ENCODE assay signal across 8 cellular contexts in the genomic region with DNA sequence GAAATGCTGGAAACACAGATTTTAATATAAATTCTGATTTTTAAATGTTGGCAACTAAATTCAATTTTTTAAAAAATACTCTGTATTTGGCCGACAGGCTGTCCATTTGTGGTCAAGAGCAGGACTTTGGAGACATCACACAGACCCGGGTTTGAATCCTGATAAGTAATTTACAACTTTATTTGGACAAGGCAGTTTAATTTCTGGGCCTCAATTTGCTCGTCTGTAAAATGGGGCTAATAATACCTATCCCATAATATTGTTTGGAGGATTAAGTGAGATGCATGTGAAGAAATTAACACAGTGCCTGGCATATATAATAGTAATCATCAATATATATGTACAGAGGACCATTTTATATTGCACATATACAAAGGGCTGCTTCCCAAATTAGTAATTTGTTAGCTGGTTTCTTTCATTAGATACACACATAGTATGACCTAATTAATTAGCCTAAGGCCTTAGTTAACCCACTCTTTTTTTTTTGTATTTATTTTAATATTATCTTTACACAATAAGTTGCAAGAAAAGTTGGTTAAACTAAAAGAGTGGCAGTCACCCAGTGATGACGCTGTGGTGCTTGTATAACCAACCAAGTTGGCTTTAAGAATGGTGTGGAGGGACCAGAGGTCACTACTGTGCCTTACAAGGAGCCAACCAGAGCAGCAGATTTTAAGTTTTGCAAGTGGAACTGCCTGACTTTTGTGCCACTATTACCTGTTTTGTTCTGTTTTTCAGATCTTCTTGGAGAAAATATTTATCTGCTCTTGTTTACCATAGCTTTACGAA. TPM values are rescaled to one million over a fixed set of nuclear protein-coding genes. Genes with fewer than 3 reads are reported as not detected.
A peak's percentile ranks its signal among the peaks of the same experiment; 100 is the strongest.
DNase-seq lines count a peak whose midpoint lies in the region; ATAC-seq and TF ChIP-seq lines count a peak whose summit lies in the region.

No MANE protein-coding gene starts in this region.

- intact Hi-C loops in IMR-90 (cut with micrococcal nuclease) = loop anchor here (1.0 to 2.0 kb wide), 2 partner anchors 89 to 115 kb away; a partner anchor contains a TSS

- peak overlapping the region; percentile 44; the same call in 1 of the 2 replicates for H2BK120ac ChIP-seq in IMR-90 (ENCODE audit: low read depth, low read length)

- no peak overlapping the region for H2AK5ac ChIP-seq in IMR-90 (ENCODE audit: low read depth, low read length)

- ATAC-seq in GM18867 (IDR thresholded peaks at IDR 0.05; ENCODE audit: unreplicated experiment) (peak; percentile 40), IMR-90 (ENCODE audit: low read depth) (no peak)

- no peaks in the 10 kb centered on the region; the same call in 1 of the 2 replicates for H3K9me3 ChIP-seq in AG04450 (ENCODE audit: control insufficient read depth, insufficient read depth, low read length)
- no peaks in the 10 kb centered on the region for H3K9me3 ChIP-seq in IMR-90 (ENCODE audit: control insufficient read depth, insufficient read depth, low read length)
- H3K9me3 ChIP-seq in stomach smooth muscle (ENCODE audit: control insufficient read depth in 2 of 2, low read length in 2 of 2) = no peaks in the 10 kb centered on the region

- peak overlapping the region; percentile 62 for H3K4me2 ChIP-seq in IMR-90 (ENCODE audit: low read depth, low read length)

- H3K9ac ChIP-seq in IMR-90 (ENCODE audit: low read depth, low read length) (peak overlapping the region; percentile 95), stomach smooth muscle (ENCODE audit: low read length in 2 of 2) (peak overlapping the region; percentile 97 to 99)

- BruUV-seq in IMR-90 (replicated peaks; lab: Mats Ljungman, UMichigan) = no TSS peak

- no peaks in the 10 kb centered on the region for H4K20me1 ChIP-seq in IMR-90 (ENCODE audit: insufficient read depth, low read length)

- DNase-seq in AG04450 (ENCODE audit: low read depth, low spot score) = no peak
- peak; percentile 5 for DNase-seq in IMR-90
- no peak for DNase-seq in immature natural killer cell
- DNase-seq in GF-D8 (lab: John Stamatoyannopoulos, UW) = no peak
- no peak for DNase-seq in NCI-H1048 (lab: John Stamatoyannopoulos, UW)

- peak overlapping the region; percentile 42 for H4K91ac ChIP-seq in IMR-90 (ENCODE audit: insufficient read depth, low read depth, low read length)

- H2BK15ac ChIP-seq in IMR-90 (ENCODE audit: low read depth, low read length) = no peak overlapping the region

- H3K36me3 Mint-ChIP-seq in activated naive CD8-positive, alpha-beta T cell = peaks cover 5% of the 10 kb centered on the region
- H3K36me3 Mint-ChIP-seq in immature natural killer cell = peaks cover 7 to 9% (median 7%) of the 10 kb centered on the region in 3 donors

- H3K9me1 ChIP-seq in IMR-90 (ENCODE audit: insufficient read depth, low read length) = no peaks in the 10 kb centered on the region

- no peak for TF ChIP-seq POLR2A in IMR-90 (IDR thresholded peaks at IDR 0.05; ENCODE audit: low read depth, low read length)

- peak overlapping the region; percentile 81; the same call in 1 of the 2 replicates for H3K18ac ChIP-seq in IMR-90 (ENCODE audit: low read depth, low read length)

- peak overlapping the region; percentile 83 for H4K5ac ChIP-seq in IMR-90 (ENCODE audit: low read depth, low read length)

- dilution Hi-C loops in IMR-90 (cut with HindIII; ENCODE audit: low sequenced_read_pairs, unreplicated experiment) = no loop called here

- peaks cover 2% of the 10 kb centered on the region; the same call in 1 of the 2 replicates for H3K4me1 ChIP-seq in IMR-90 (ENCODE audit: control insufficient read depth, insufficient read depth, low read length)
- peaks cover 7% of the 10 kb centered on the region for H3K4me1 ChIP-seq in stomach smooth muscle (ENCODE audit: control insufficient read depth, insufficient read depth, low read length)

- peaks cover 58% of the 10 kb centered on the region for H3K4me1 Mint-ChIP-seq in activated naive CD8-positive, alpha-beta T cell (ENCODE audit: low read depth)
- H3K4me1 Mint-ChIP-seq in immature natural killer cell = peaks cover 53 to 82% of the 10 kb centered on the region in 2 donors

- peak overlapping the region; percentile 97 for H2AFZ ChIP-seq in IMR-90 (replicated peaks; ENCODE audit: low read length, poor library complexity)

- H3K27me3 ChIP-seq in AG04450 (ENCODE audit: control insufficient read depth, insufficient read depth, low read length) = no peaks in the 10 kb centered on the region
- H3K27me3 ChIP-seq in IMR-90 (ENCODE audit: control insufficient read depth, insufficient read depth, low read length) = no peaks in the 10 kb centered on the region
- no peaks in the 10 kb centered on the region for H3K27me3 ChIP-seq in stomach smooth muscle (ENCODE audit: control insufficient read depth in 1 of 2, insufficient read depth in 2 of 2, low read length in 2 of 2)

- POLR2A ChIA-PET in AG04450 (lab: Yijun Ruan, JAX) (interaction anchor here (0.8 to 1.7 kb wide), 7 partner anchors 8 to 123 kb away, joined by 3 to 9 read pairs (median 5); a partner anchor contains a TSS), IMR-90 (lab: Charles Lee; ENCODE audit: unreplicated experiment) (interaction anchor here (0.6 kb wide), 1 partner anchor 52 kb away, joined by 4 read pairs; no protein-coding TSS in a partner anchor)

- H3K14ac ChIP-seq in IMR-90 (replicated peaks; ENCODE audit: low read depth, low read length) = peak overlapping the region; percentile 73

- peak overlapping the region; percentile 92 for H3K4me3 ChIP-seq in AG04450 (ENCODE audit: low read depth, low read length)
- peak overlapping the region; percentile 71 for H3K4me3 ChIP-seq in IMR-90 (ENCODE audit: insufficient read depth, low read depth, low read length)
- H3K4me3 ChIP-seq in stomach smooth muscle (ENCODE audit: low read length in 2 of 2) = peak overlapping the region; percentile 97 to 100

- H4K8ac ChIP-seq in IMR-90 (ENCODE audit: low read depth in 2 of 2, low read length in 2 of 2) = peak overlapping the region; percentile 89 to 99

- H3K79me1 ChIP-seq in IMR-90 (ENCODE audit: low read depth in 1 of 2, low read length in 2 of 2) = peaks cover 12 to 36% of the 10 kb centered on the region in 2 experiments

- H3K4ac ChIP-seq in IMR-90 (ENCODE audit: low read depth, low read length) = peak overlapping the region; percentile 95

- peak overlapping the region; percentile 56 for H2BK5ac ChIP-seq in IMR-90 (ENCODE audit: low read depth, low read length, poor library complexity, severe bottlenecking)

- H3K27ac ChIP-seq in AG04450 (ENCODE audit: low read depth, low read length) = peak overlapping the region; percentile 91
- H3K27ac ChIP-seq in IMR-90 (ENCODE audit: insufficient read depth, low read length) = peak overlapping the region; percentile 94
- peak overlapping the region; percentile 90 for H3K27ac ChIP-seq in stomach smooth muscle (ENCODE audit: low read length)

- H3K56ac ChIP-seq in IMR-90 (ENCODE audit: extremely low read depth, insufficient read depth, low read length) = peak overlapping the region; percentile 86

- H3K27me3 Mint-ChIP-seq in activated naive CD8-positive, alpha-beta T cell = no peaks in the 10 kb centered on the region
- peaks cover 7 to 11% (median 7%) of the 10 kb centered on the region in 3 donors for H3K27me3 Mint-ChIP-seq in immature natural killer cell (ENCODE audit: low read depth in 3 of 3)

- TF ChIP-seq RAD21 in IMR-90 (IDR thresholded peaks at IDR 0.05; ENCODE audit: low read length) = no peak

- no peaks in the 10 kb centered on the region for H3K9me3 Mint-ChIP-seq in activated naive CD8-positive, alpha-beta T cell (ENCODE audit: low read depth)
- no peaks in the 10 kb centered on the region for H3K9me3 Mint-ChIP-seq in immature natural killer cell

- no peak for TF ChIP-seq CTCF in AG04450 (IDR thresholded peaks at IDR 0.05; ENCODE audit: low read depth, low read length)
- TF ChIP-seq CTCF in IMR-90 (conservative IDR thresholded peaks at IDR 0.05; ENCODE audit: low read depth, low read length) = no peak

- no peaks in the 10 kb centered on the region for H3K36me3 ChIP-seq in IMR-90 (ENCODE audit: control insufficient read depth, insufficient read depth, low read length)
- H3K36me3 ChIP-seq in stomach smooth muscle (ENCODE audit: control insufficient read depth in 2 of 2, insufficient read depth in 2 of 2, low read length in 2 of 2) = peaks cover 0 to 3% of the 10 kb centered on the region in 2 donors

- WGBS in IMR-90 (ENCODE audit: extremely low coverage in 2 of 2, insufficient read length in 1 of 2), 2 experiments = no CpG with 5 or more reads among the region's 5 CpGs

- no peak overlapping the region for H2AK9ac ChIP-seq in IMR-90 (replicated peaks; ENCODE audit: low read depth, low read length, poor library complexity)

- in situ Hi-C loops in IMR-90 (cut with MboI; ENCODE audit: low sequenced_read_pairs) = no loop called here

- CTCF ChIA-PET in AG04450 (lab: Charles Lee) = interaction anchor here (0.6 to 2.7 kb wide), 7 partner anchors 27 to 120 kb away, joined by 3 to 15 read pairs (median 6); no protein-coding TSS in a partner anchor
- CTCF ChIA-PET in IMR-90 (lab: Yijun Ruan, JAX) = interaction anchor here (0.7 kb wide), 1 partner anchor 89 kb away, joined by 4 read pairs; no protein-coding TSS in a partner anchor

- H2BK20ac ChIP-seq in IMR-90 (ENCODE audit: low read depth, low read length) = no peak overlapping the region

- peak overlapping the region; percentile 99 for H3K27ac Mint-ChIP-seq in activated naive CD8-positive, alpha-beta T cell
- H3K27ac Mint-ChIP-seq in immature natural killer cell = peak overlapping the region; percentile 98 to 100 (median 99)

- peak overlapping the region; percentile 33; the same call in 1 of the 2 replicates for H3K23ac ChIP-seq in IMR-90 (ENCODE audit: low read depth, low read length)

- H3K4me3 Mint-ChIP-seq in activated naive CD8-positive, alpha-beta T cell = peak overlapping the region; percentile 98
- H3K4me3 Mint-ChIP-seq in immature natural killer cell = peak overlapping the region; percentile 99 to 100 (median 100)

RNA-seq across cellular contexts. Expression of a gene that starts 0.7 kb away (rescaled TPM):
- 17.5 and 19.6 TPM in 2 replicates for polyA plus RNA-seq in AG04450 (2011; rRNA removed)
- 13.9 and 19.2 TPM in 2 replicates for polyA minus RNA-seq in AG04450 (2011; rRNA and poly(A)+ RNA removed)
- 11.8 and 17.5 TPM in 2 replicates for total RNA-seq in IMR-90 (2012; rRNA removed)
- 8.0 and 9.2 TPM in 2 replicates for polyA plus RNA-seq in IMR-90 (2012; rRNA removed)
- 2.2 and 2.9 TPM in 2 replicates for polyA plus RNA-seq in IMR-90 (2012; cell fraction: cytosol; rRNA removed)
- polyA plus RNA-seq in IMR-90 (2012; cell fraction: nucleus; rRNA removed; ENCODE audit: low replicate concordance) = 2.9 and 29.2 TPM in 2 replicates
- 10 to 100 TPM in 2 of 3 donors, 1 to 10 TPM in 1; 5.9 to 28.4 (median 19.7) TPM for polyA plus RNA-seq in immature natural killer cell

RNA-seq across cellular contexts. Expression of a gene that starts 0.8 kb away (rescaled TPM):
- 15.0 and 19.7 TPM in 2 replicates for polyA plus RNA-seq in AG04450 (2011; rRNA removed)
- 2.1 and 3.1 TPM in 2 replicates for polyA minus RNA-seq in AG04450 (2011; rRNA and poly(A)+ RNA removed)
- total RNA-seq in IMR-90 (2012; rRNA removed) = 11.7 and 12.7 TPM in 2 replicates
- polyA plus RNA-seq in IMR-90 (2012; rRNA removed) = 11.7 and 12.1 TPM in 2 replicates
- 16.6 and 26.3 TPM in 2 replicates for polyA plus RNA-seq in IMR-90 (2012; cell fraction: cytosol; rRNA removed)
- 2.0 and 5.7 TPM in 2 replicates for polyA plus RNA-seq in IMR-90 (2012; cell fraction: nucleus; rRNA removed; ENCODE audit: low replicate concordance)
- polyA plus RNA-seq in immature natural killer cell = 10 to 100 TPM; 26.2 to 46.7 (median 34.9) TPM

RNA-seq across cellular contexts. Expression of a gene that starts 30.1 kb away (rescaled TPM):
- polyA plus RNA-seq in AG04450 (2011; rRNA removed) = 26.2 and 34.8 TPM in 2 replicates
- polyA minus RNA-seq in AG04450 (2011; rRNA and poly(A)+ RNA removed) = 11.7 and 16.9 TPM in 2 replicates
- 4.8 and 8.6 TPM in 2 replicates for total RNA-seq in IMR-90 (2012; rRNA removed)
- 12.1 and 13.7 TPM in 2 replicates for polyA plus RNA-seq in IMR-90 (2012; rRNA removed)
- polyA plus RNA-seq in IMR-90 (2012; cell fraction: cytosol; rRNA removed) = 2.6 and 9.4 TPM in 2 replicates
- 1.7 and 10.6 TPM in 2 replicates for polyA plus RNA-seq in IMR-90 (2012; cell fraction: nucleus; rRNA removed; ENCODE audit: low replicate concordance)
- 100 to 1,000 TPM in 2 of 3 donors, 10 to 100 TPM in 1; 99.6 to 157 (median 150) TPM for polyA plus RNA-seq in immature natural killer cell
